1 cellular context compared by ENCODE assay signal in genomic region chr20:21090738-21091120, GRCh38.
TF ChIP-seq lines count a peak whose summit lies in the region.

No MANE protein-coding gene starts in this region.

TF ChIP-seq in GM23338, 12 proteins besides CTCF, POLR2A, EP300 and RAD21 (continued from another document):
- TF ChIP-seq ETS1 (IDR thresholded peaks at IDR 0.05) (no peak), NANOG (IDR thresholded peaks at IDR 0.05; ENCODE audit: borderline replicate concordance) (no peak), ZNF331 (CRISPR knock-in tag; IDR thresholded peaks at IDR 0.05; ENCODE audit: low read depth) (no peak), ZNF462 (CRISPR knock-in tag; IDR thresholded peaks at IDR 0.05) (no peak), EZH2phosphoT487 (IDR thresholded peaks at IDR 0.05; ENCODE audit: unreplicated experiment) (no peak)
